Comparison of ENCODE assay signal across 12 cellular contexts in the genomic region with DNA sequence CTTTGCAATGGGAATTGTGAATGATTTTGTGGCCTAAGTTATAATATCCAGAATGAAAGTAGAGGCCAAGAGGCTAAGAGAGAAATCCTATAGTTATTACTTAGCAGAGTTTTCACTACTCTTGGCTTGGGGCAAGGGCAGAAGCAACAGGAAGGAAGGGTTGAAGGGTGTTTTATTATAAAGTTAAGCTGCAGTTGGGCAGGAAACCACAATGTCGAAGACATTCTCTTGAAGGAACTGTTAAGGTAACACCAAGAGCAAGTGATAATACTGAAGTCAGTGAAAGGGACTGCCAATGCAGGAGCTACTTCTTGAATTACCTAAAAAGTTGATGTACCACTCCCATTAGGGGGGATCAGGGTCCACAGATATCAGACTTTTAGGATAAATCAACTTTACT. TPM values are rescaled to one million over a fixed set of nuclear protein-coding genes. Genes with fewer than 3 reads are reported as not detected.
A peak's percentile ranks its signal among the peaks of the same experiment; 100 is the strongest.
DNase-seq lines count a peak whose midpoint lies in the region; ATAC-seq and TF ChIP-seq lines count a peak whose summit lies in the region.
"Had no signal": no experiment of that assay in that cellular context is flagged by ENCODE, and none has a peak within 500 bp of the region (broad histone marks: within the 10 kb centered on the region; RNA-seq: fewer than 3 reads in every experiment).

No MANE protein-coding gene starts in this region.

- H3K9me3 Mint-ChIP-seq in chondrocyte (ENCODE audit: low read depth) (no peaks in the 10 kb centered on the region), endothelial cell (ENCODE audit: unreplicated experiment) (no peaks in the 10 kb centered on the region)

- H3K27ac Mint-ChIP-seq in chondrocyte (ENCODE audit: unreplicated experiment) (no peak overlapping the region), endothelial cell (ENCODE audit: unreplicated experiment) (no peak overlapping the region)

- H3K4me3 Mint-ChIP-seq in chondrocyte (ENCODE audit: unreplicated experiment) (no peak overlapping the region), endothelial cell (ENCODE audit: unreplicated experiment) (no peak overlapping the region)

- ATAC-seq in activated CD4-positive, CD25-positive, alpha-beta regulatory T cell treated with anti-CD3 and anti-CD28 coated beads, Interleukin-2, amount 50 U/mL, for 24 hours, result peak; percentile 22 to 47
- ATAC-seq in HG02840 (IDR thresholded peaks at IDR 0.05; ENCODE audit: low FRiP score, unreplicated experiment), result peak; percentile 51

- no peak for TF ChIP-seq CTCF in chondrocyte (IDR thresholded peaks at IDR 0.05)
- TF ChIP-seq CTCF in endothelial cell (IDR thresholded peaks at IDR 0.05; ENCODE audit: unreplicated experiment), result no peak

- H3K4me1 Mint-ChIP-seq in chondrocyte (ENCODE audit: low read depth) (no peaks in the 10 kb centered on the region), endothelial cell (ENCODE audit: unreplicated experiment) (peaks cover 13% of the 10 kb centered on the region)

- peaks cover 5% of the 10 kb centered on the region for H3K27me3 Mint-ChIP-seq in chondrocyte (ENCODE audit: low read depth)
- H3K27me3 Mint-ChIP-seq in endothelial cell (ENCODE audit: unreplicated experiment), result peaks cover 2% of the 10 kb centered on the region

- H3K36me3 Mint-ChIP-seq in chondrocyte (ENCODE audit: low read depth), result peaks cover 2% of the 10 kb centered on the region
- H3K36me3 Mint-ChIP-seq in endothelial cell (ENCODE audit: low read depth, unreplicated experiment), result no peaks in the 10 kb centered on the region

- no peak for DNase-seq in activated CD4-positive, CD25-positive, alpha-beta regulatory T cell treated with anti-CD3 and anti-CD28 coated beads, Interleukin-2, amount 50 U/mL, for 72 hours
- DNase-seq in SKM-1 (lab: John Stamatoyannopoulos, UW; ENCODE audit: unreplicated experiment) (peak; percentile 96), renal cortical epithelial cell (ENCODE audit: low read depth) (peak; percentile 20), chondrocyte (ENCODE audit: low spot score) (no peak), endothelial cell (ENCODE audit: low spot score) (no peak), ureter (ENCODE audit: low spot score) (no peak)
- DNase-seq: left cardiac atrium had no signal

RNA-seq across cellular contexts. Expression of a gene that starts 8.3 kb away (rescaled TPM):
- total RNA-seq in renal cortical epithelial cell (not detected in 2 replicates), chondrocyte (not detected in 3 replicates), endothelial cell (ENCODE audit: unreplicated experiment) (not detected), ureter (not detected)
- total RNA-seq: A172, smooth muscle cell, suprapubic skin had no signal

RNA-seq across cellular contexts. Expression of a gene that starts 40.9 kb away (rescaled TPM):
- total RNA-seq in renal cortical epithelial cell (not detected in 2 replicates), chondrocyte (0.25 TPM in 1 of 3 replicates, not detected in the others), endothelial cell (ENCODE audit: unreplicated experiment) (not detected), ureter (not detected)
- total RNA-seq: A172, smooth muscle cell, suprapubic skin had no signal

Comparison
In these comparisons a context has a peak if more than half of its experiments do, and no peak if none do; other contexts are left out.
1. DNase-seq: peak in SKM-1 (single experiment) and renal cortical epithelial cell (single experiment); none in activated CD4-positive, CD25-positive, alpha-beta regulatory T cell treated with anti-CD3 and anti-CD28 coated beads, Interleukin-2, amount 50 U/mL, for 72 hours (single experiment), chondrocyte (single experiment), endothelial cell (single experiment) and ureter (single experiment).